14 cellular contexts compared by ENCODE assay signal in genomic region chr14:96746101-96746500, GRCh38. TPM values are rescaled to one million over a fixed set of nuclear protein-coding genes. Genes with fewer than 3 reads are reported as not detected.
DNase-seq lines count a peak whose midpoint lies in the region; ATAC-seq, FAIRE-seq and TF ChIP-seq lines count a peak whose summit lies in the region.
"Had no signal": no experiment of that assay in that cellular context is flagged by ENCODE, and none has a peak within 500 bp of the region (broad histone marks: within the 10 kb centered on the region; RNA-seq: fewer than 3 reads in every experiment).

No MANE protein-coding gene starts in this region.

- TF ChIP-seq EP300 in K562 (IDR thresholded peaks at IDR 0.05; ENCODE audit: low read length) = no peak
- no peak for TF ChIP-seq EP300 in sigmoid colon (IDR thresholded peaks at IDR 0.05)

- H3K4me3 ChIP-seq in K562 (no peak overlapping the region), sigmoid colon (no peak overlapping the region)
- H3K4me3 ChIP-seq: BLaER1, GM23338 had no signal

- BruUV-seq in K562 (replicated peaks; lab: Mats Ljungman, UMichigan) = no TSS peak

- TF ChIP-seq RAD21 in K562 (CRISPR knock-in tag; conservative IDR thresholded peaks at IDR 0.05 in 1 of 2, IDR thresholded peaks at IDR 0.05 in 1 of 2) = no peak

- H3K27ac ChIP-seq in K562 (ENCODE audit: extremely low read depth, low read depth, low read length) = no peak overlapping the region
- H3K27ac ChIP-seq in sigmoid colon = no peak overlapping the region
- H3K27ac ChIP-seq: 22Rv1, BLaER1 had no signal

- no peaks in the 10 kb centered on the region for H3K79me2 ChIP-seq in K562 (ENCODE audit: control insufficient read depth, insufficient read depth, low read length)

- no peak overlapping the region for H3K9ac ChIP-seq in K562 (ENCODE audit: insufficient read depth in 1 of 2, low read depth in 2 of 2, low read length in 2 of 2)
- H3K9ac ChIP-seq: BLaER1 had no signal

- no peaks in the 10 kb centered on the region; the same call in 1 of the 2 replicates for H3K9me3 ChIP-seq in K562 (replicated peaks; ENCODE audit: control insufficient read depth, insufficient read depth, low read depth, low read length)
- no peaks in the 10 kb centered on the region for H3K9me3 ChIP-seq in sigmoid colon
- H3K9me3 ChIP-seq: BLaER1 had no signal

- no peak for FAIRE-seq in K562 (lab: Jason Lieb, UNC)
- FAIRE-seq: GM12891 had no signal

- H3K27me3 ChIP-seq in K562 (ENCODE audit: control insufficient read depth in 2 of 2, insufficient read depth in 2 of 2, low read length in 2 of 2) = peaks cover 48 to 66% of the 10 kb centered on the region in 2 experiments
- H3K27me3 ChIP-seq in sigmoid colon = peaks cover 4 to 43% (median 12%) of the 10 kb centered on the region in 3 donors

- TF ChIP-seq CTCF in K562 (IDR thresholded peaks at IDR 0.05 in 2 of 3, conservative IDR thresholded peaks at IDR 0.05 in 1 of 3; ENCODE audit: insufficient read depth in 2 of 3, low read depth in 1 of 3, low read length in 3 of 3) = no peak
- no peak for TF ChIP-seq CTCF in sigmoid colon (IDR thresholded peaks at IDR 0.05)

- no peak for TF ChIP-seq POLR2A in K562 (conservative IDR thresholded peaks at IDR 0.05)
- no peak for TF ChIP-seq POLR2A in sigmoid colon (IDR thresholded peaks at IDR 0.05)

- H3K36me3 ChIP-seq in K562 (ENCODE audit: control insufficient read depth, insufficient read depth, low read length) = no peaks in the 10 kb centered on the region
- no peaks in the 10 kb centered on the region for H3K36me3 ChIP-seq in sigmoid colon
- H3K36me3 ChIP-seq: BLaER1 had no signal

- in situ Hi-C loops in K562 (cut with MboI) = no loop called here

- no peak overlapping the region for H2AFZ ChIP-seq in K562 (ENCODE audit: low read depth, low read length)
- H2AFZ ChIP-seq: GM23338 had no signal

- peaks cover 0 to 8% of the 10 kb centered on the region in 2 experiments; a peak in 2 of 5 replicates for H3K4me1 ChIP-seq in K562 (replicated peaks in 1 of 2; ENCODE audit: control insufficient read depth in 2 of 2, insufficient read depth in 2 of 2, low read length in 2 of 2)
- peaks cover 0 to 8% (median 7%) of the 10 kb centered on the region in 4 donors for H3K4me1 ChIP-seq in sigmoid colon

- POLR2A ChIA-PET in K562 (lab: Yijun Ruan, JAX) = interaction anchor here (0.5 to 0.6 kb wide), 2 partner anchors 22 to 255 kb away, joined by 3 read pairs; no protein-coding TSS in a partner anchor

- CTCF ChIA-PET in K562 (lab: Yijun Ruan, JAX; ENCODE audit: low intra/inter-chr PET ratio) = no interaction called here

- WGBS in K562 (ENCODE audit: insufficient coverage, low coverage, missing lambda C conversion rate) = 0% methylated on average over 3 of the region's 3 CpGs
- 64 to 69% methylated on average over 3 of the region's 3 CpGs for WGBS in sigmoid colon, 2 donors

- intact Hi-C loops in K562 (cut with micrococcal nuclease) = no loop called here
- intact Hi-C loops in sigmoid colon (cut with DNase I) = no loop called here

- H3K9me1 ChIP-seq in K562 (ENCODE audit: control insufficient read depth, insufficient read depth, low read length) = no peaks in the 10 kb centered on the region

- no peak overlapping the region for H3K4me2 ChIP-seq in K562 (ENCODE audit: insufficient read depth, low read length)
- H3K4me2 ChIP-seq: BLaER1, GM23338 had no signal

- no peak for ATAC-seq in K562
- ATAC-seq: GM23338 had no signal

- DNase-seq in DMS53 (lab: John Stamatoyannopoulos, UW) (peak; percentile 5), DMS53 treated with DMSO at 0.1 percent for 48 hours (lab: John Stamatoyannopoulos, UW; ENCODE audit: unreplicated experiment) (no peak), M059J (ENCODE audit: low read depth) (peak; percentile 2), K562 (ENCODE audit: extremely low read depth in 1 of 4, low spot score in 3 of 4) (no peak), sigmoid colon (peak; percentile 10), activated gamma-delta T cell treated with Interleukin-2 at 50 U/mL for 16 hours (no peak), NCI-H526 (lab: John Stamatoyannopoulos, UW) (no peak)
- DNase-seq: AML-193, DMS79, H7 had no signal

- H4K20me1 ChIP-seq in K562 (replicated peaks; ENCODE audit: control insufficient read depth, insufficient read depth, low read length) = no peaks in the 10 kb centered on the region
- H4K20me1 ChIP-seq: BLaER1 had no signal

TF ChIP-seq in K562, 482 proteins besides CTCF, POLR2A, EP300 and RAD21 (continues in another document):
- TF ChIP-seq CBFA2T2 (conservative IDR thresholded peaks at IDR 0.05) = peak; percentile 46; the same call in 1 of the 2 replicates
- TF ChIP-seq ZKSCAN3 (CRISPR knock-in tag; IDR thresholded peaks at IDR 0.05) = no peak
- 0 out of 2 replicates have a peak, but pooled peaks have one; percentile 44 for TF ChIP-seq USF1 (CRISPR knock-in tag; IDR thresholded peaks at IDR 0.05)
- no peak for TF ChIP-seq XRCC4 (IDR thresholded peaks at IDR 0.05; ENCODE audit: extremely low read depth, insufficient read depth, insufficient read length)
- peak; percentile 69; the same call in 1 of the 2 replicates for TF ChIP-seq TOE1 (IDR thresholded peaks at IDR 0.05; ENCODE audit: borderline replicate concordance)
- no peak for TF ChIP-seq TOE1 (CRISPR knock-in tag; IDR thresholded peaks at IDR 0.05; ENCODE audit: borderline replicate concordance, low read depth)
- peak; percentile 47 for TF ChIP-seq USF2 (CRISPR knock-in tag; IDR thresholded peaks at IDR 0.05)
- TF ChIP-seq RAD51 (IDR thresholded peaks at IDR 0.05; ENCODE audit: borderline replicate concordance, low read depth) = peak; percentile 85
- peak; percentile 90 for TF ChIP-seq TFE3 (CRISPR knock-in tag; IDR thresholded peaks at IDR 0.05)
- no peak for TF ChIP-seq ZSCAN29 (IDR thresholded peaks at IDR 0.05)
- TF ChIP-seq ZBTB33 (CRISPR knock-in tag; IDR thresholded peaks at IDR 0.05) = no peak

RNA-seq across cellular contexts. Expression of gene VRK1, which starts 51.1 kb away (rescaled TPM):
- 33.9 and 46.9 TPM in 2 replicates for total RNA-seq in M059J (2014; rRNA removed; shearing (Covaris generic))
- total RNA-seq in K562 (2011; cell fraction: chromatin; rRNA removed; ENCODE audit: low replicate concordance) = 26.3 and 101 TPM in 2 replicates
- total RNA-seq in K562 (2011; cell fraction: nucleolus; rRNA removed) = 11.8 and 19.5 TPM in 2 replicates
- 31.3 and 31.5 TPM in 2 replicates for total RNA-seq in K562 (2011; cell fraction: nucleoplasm; rRNA removed)
- 78.9 and 99.7 TPM in 2 replicates for total RNA-seq in K562 (2014; rRNA removed)
- 144 and 166 TPM in 2 replicates for total RNA-seq in K562 (2014; rRNA removed; fragmentation: Illumina TruSeq; extraction: Trizol)
- total RNA-seq in K562 (2015; rRNA removed; fragmentation: Illumina TruSeq; extraction: Trizol) = 109 and 116 TPM in 2 replicates
- total RNA-seq in K562 (2021) = 83.6 and 84.0 TPM in 2 replicates
- 63.0 and 93.8 TPM in 2 replicates for polyA plus RNA-seq in K562 (2011; rRNA removed)
- 14.3 and 34.5 TPM in 2 replicates for polyA plus RNA-seq in K562 (2011; cell fraction: cytosol; rRNA removed)
- 19.3 and 28.7 TPM in 2 replicates for polyA plus RNA-seq in K562 (2011; cell fraction: nucleus; rRNA removed)
- polyA plus RNA-seq in K562 (2012) = 68.0 and 79.5 TPM in 2 replicates
- 91.4 and 106 TPM in 2 replicates for polyA plus RNA-seq in K562 (2014; fragmentation: Illumina TruSeq; extraction: Trizol)
- 100 to 1,000 TPM; 177 TPM for polyA plus RNA-seq in K562 (2014; fragmentation: Nextera tagmentation; extraction: Ambion mirVana)
- 98.5 and 119 TPM in 2 replicates for polyA plus RNA-seq in K562 (2014; rRNA removed)
- polyA minus RNA-seq in K562 (2011; rRNA and poly(A)+ RNA removed) = 128 and 131 TPM in 2 replicates
- polyA minus RNA-seq in K562 (2011; cell fraction: cytosol; rRNA and poly(A)+ RNA removed) = 38.6 and 42.2 TPM in 2 replicates
- 47.5 and 94.1 TPM in 2 replicates for polyA minus RNA-seq in K562 (2011; cell fraction: nucleus; rRNA and poly(A)+ RNA removed)
- 10 to 100 TPM; 12.8 to 25.7 (median 19.5) TPM for total RNA-seq in sigmoid colon
- 10 to 100 TPM in 2 of 3 donors, 1 to 10 TPM in 1; 7.8 to 17.9 (median 11.6) TPM for polyA plus RNA-seq in sigmoid colon

Comparison
In these comparisons a context has a peak if more than half of its experiments do, and no peak if none do; other contexts are left out.
1. DNase-seq: peak in DMS53 (single experiment), M059J (single experiment) and sigmoid colon (single experiment); none in DMS53 treated with DMSO at 0.1 percent for 48 hours (single experiment), K562 (0 of 4), activated gamma-delta T cell treated with Interleukin-2 at 50 U/mL for 16 hours (single experiment) and NCI-H526 (0 of 2).